Comparison of ENCODE assay signal across 16 cellular contexts in genomic region chr11:130485983-130486970, GRCh38. TPM values are rescaled to one million over a fixed set of nuclear protein-coding genes. Genes with fewer than 3 reads are reported as not detected.
"Had no signal": no experiment of that assay in that cellular context is flagged by ENCODE, and none has a peak within 500 bp of the region (broad histone marks: within the 10 kb centered on the region; RNA-seq: fewer than 3 reads in every experiment).

No MANE protein-coding gene starts in this region.

- H3K4me3 ChIP-seq: heart left ventricle, testis, uterus had no signal

- H3K27me3 Mint-ChIP-seq: progenitor cell of endocrine pancreas had no signal

- H3K9me3 ChIP-seq: heart left ventricle, testis, uterus had no signal

- H3K4me1 ChIP-seq: testis, uterus had no signal

- H3K9me3 Mint-ChIP-seq: activated naive CD4-positive, alpha-beta T cell treated with anti-CD3 and anti-CD28 coated beads for 36 hours had no signal

- H3K4me3 Mint-ChIP-seq: activated naive CD4-positive, alpha-beta T cell treated with anti-CD3 and anti-CD28 coated beads for 36 hours; naive B cell had no signal

- H3K27ac Mint-ChIP-seq: activated naive CD4-positive, alpha-beta T cell treated with anti-CD3 and anti-CD28 coated beads for 36 hours; naive B cell; progenitor cell of endocrine pancreas had no signal

- H3K27me3 ChIP-seq: heart left ventricle, testis, uterus had no signal

- H3K27ac ChIP-seq: testis, uterus had no signal

- H3K4me1 Mint-ChIP-seq: naive B cell had no signal

- H3K36me3 ChIP-seq: heart left ventricle, uterus had no signal

- DNase-seq: activated CD4-positive, alpha-beta T cell treated with anti-CD3 and anti-CD28 coated beads for 48 hours; activated naive CD4-positive, alpha-beta T cell treated with anti-CD3 and anti-CD28 coated beads for 36 hours; effector CD4-positive, alpha-beta T cell; heart left ventricle; left ventricle myocardium superior; midbrain; naive B cell; nucleus accumbens; stimulated activated CD4-positive, alpha-beta T cell treated with anti-CD3 and anti-CD28 coated beads, Interleukin-12 subunit alpha, Interleukin-12 subunit beta, amount 100 ng/mL, for 4 hours; stimulated activated naive CD4-positive, alpha-beta T cell treated with Interleukin-2 at 50 U/mL for 16 hours; T-helper 9 cell; testis; uterus had no signal

RNA-seq across cellular contexts. Expression of gene ADAMTS15, which starts 37.8 kb away (rescaled TPM):
- total RNA-seq: activated naive CD4-positive, alpha-beta T cell treated with anti-CD3 and anti-CD28 coated beads for 36 hours; endothelial cell of umbilical vein had no signal

RNA-seq across cellular contexts. Expression of gene ADAMTS8, which starts 57.9 kb away (rescaled TPM):
- total RNA-seq: activated naive CD4-positive, alpha-beta T cell treated with anti-CD3 and anti-CD28 coated beads for 36 hours; endothelial cell of umbilical vein had no signal
- polyA plus RNA-seq: endothelial cell of umbilical vein, keratinocyte had no signal
